ENCODE assay signal across 18 cellular contexts in genomic region chr4:171017596-171017995, GRCh38.
"Had no signal": no experiment of that assay in that cellular context is flagged by ENCODE, and none has a peak within 500 bp of the region (broad histone marks: within the 10 kb centered on the region; RNA-seq: fewer than 3 reads in every experiment).

No MANE protein-coding gene starts in this region.

- H3K9me3 Mint-ChIP-seq: activated CD8-positive, alpha-beta T cell treated with anti-CD3 and anti-CD28 coated beads for 36 hours; activated T-cell treated with anti-CD3 and anti-CD28 coated beads, Interleukin-2, amount 50 U/mL, for 4 hours; naive B cell had no signal

- H3K27me3 Mint-ChIP-seq: activated CD4-positive, alpha-beta T cell treated with anti-CD3 and anti-CD28 coated beads for 36 hours; activated CD8-positive, alpha-beta T cell treated with anti-CD3 and anti-CD28 coated beads for 36 hours; naive B cell had no signal

- H3K36me3 Mint-ChIP-seq: naive B cell; stimulated activated effector memory CD8-positive, alpha-beta T cell treated with anti-CD3 and anti-CD28 coated beads, Interleukin-12 subunit alpha, Interleukin-12 subunit beta, amount 100 ng/mL, for 72 hours had no signal

- H3K4me3 Mint-ChIP-seq: activated CD4-positive, alpha-beta T cell treated with anti-CD3 and anti-CD28 coated beads for 36 hours; activated CD8-positive, alpha-beta T cell treated with anti-CD3 and anti-CD28 coated beads for 36 hours; activated T-cell treated with anti-CD3 and anti-CD28 coated beads, Interleukin-2, amount 50 U/mL, for 4 hours; naive B cell; stimulated activated effector memory CD8-positive, alpha-beta T cell treated with anti-CD3 and anti-CD28 coated beads, Interleukin-12 subunit alpha, Interleukin-12 subunit beta, amount 100 ng/mL, for 72 hours had no signal

- H3K36me3 ChIP-seq: adrenal gland, gastrocnemius medialis, lower lobe of right lung, WERI-Rb-1 had no signal

- H3K4me1 Mint-ChIP-seq: activated CD4-positive, alpha-beta T cell treated with anti-CD3 and anti-CD28 coated beads for 36 hours; naive B cell; stimulated activated effector memory CD8-positive, alpha-beta T cell treated with anti-CD3 and anti-CD28 coated beads, Interleukin-12 subunit alpha, Interleukin-12 subunit beta, amount 100 ng/mL, for 72 hours had no signal

- DNase-seq: activated CD4-positive, alpha-beta T cell treated with anti-CD3 and anti-CD28 coated beads for 36 hours; activated CD8-positive, alpha-beta T cell treated with anti-CD3 and anti-CD28 coated beads for 36 hours; activated effector memory CD4-positive, alpha-beta T cell treated with Interleukin-2 at 50 U/mL for 16 hours; activated naive CD4-positive, alpha-beta T cell treated with anti-CD3 and anti-CD28 coated beads, Interleukin-2, amount 50 U/mL, for 16 hours; activated T-cell treated with anti-CD3 and anti-CD28 coated beads, Interleukin-2, amount 50 U/mL, for 4 hours; adrenal gland; central memory CD4-positive, alpha-beta T cell; cortex of kidney; effector CD4-positive, alpha-beta T cell; gastrocnemius medialis; left colon; lower lobe of right lung; naive B cell; stimulated activated CD4-positive, alpha-beta T cell treated with anti-CD3 and anti-CD28 coated beads, Interleukin-12 subunit alpha, Interleukin-12 subunit beta, amount 100 ng/mL, for 4 hours; stimulated activated CD4-positive, alpha-beta T cell treated with anti-CD3 and anti-CD28 coated beads, Interleukin-2, amount 100 ng/mL, for 24 hours; WERI-Rb-1 had no signal

- H3K9me3 ChIP-seq: adrenal gland, gastrocnemius medialis, lower lobe of right lung had no signal

- H3K4me1 ChIP-seq: adrenal gland, gastrocnemius medialis, lower lobe of right lung, parathyroid adenoma had no signal

- H3K27ac Mint-ChIP-seq: activated CD4-positive, alpha-beta T cell treated with anti-CD3 and anti-CD28 coated beads for 36 hours; activated CD8-positive, alpha-beta T cell treated with anti-CD3 and anti-CD28 coated beads for 36 hours; naive B cell; stimulated activated effector memory CD8-positive, alpha-beta T cell treated with anti-CD3 and anti-CD28 coated beads, Interleukin-12 subunit alpha, Interleukin-12 subunit beta, amount 100 ng/mL, for 72 hours had no signal

- H3K27me3 ChIP-seq: adrenal gland, gastrocnemius medialis had no signal

- H3K27ac ChIP-seq: adrenal gland, gastrocnemius medialis, lower lobe of right lung, parathyroid adenoma, WERI-Rb-1 had no signal

- ATAC-seq: activated CD4-positive, alpha-beta T cell treated with anti-CD3 and anti-CD28 coated beads for 36 hours; activated CD8-positive, alpha-beta T cell treated with anti-CD3 and anti-CD28 coated beads for 36 hours; activated T-cell treated with anti-CD3 and anti-CD28 coated beads, Interleukin-2, amount 50 U/mL, for 4 hours; gastrocnemius medialis; left colon; lower lobe of right lung; stimulated activated effector memory CD8-positive, alpha-beta T cell treated with anti-CD3 and anti-CD28 coated beads, Interleukin-12 subunit alpha, Interleukin-12 subunit beta, amount 100 ng/mL, for 72 hours had no signal

- H3K4me3 ChIP-seq: adrenal gland, gastrocnemius medialis, lower lobe of right lung had no signal
